Comparison of ENCODE assay signal across 8 cellular contexts in genomic region chr19:4375620-4376228, GRCh38. TPM values are rescaled to one million over a fixed set of nuclear protein-coding genes. Genes with fewer than 3 reads are reported as not detected.
A peak's percentile ranks its signal among the peaks of the same experiment; 100 is the strongest.
DNase-seq lines count a peak whose midpoint lies in the region; ATAC-seq and TF ChIP-seq lines count a peak whose summit lies in the region.

No MANE protein-coding gene starts in this region.

- H2BK120ac ChIP-seq in neuronal stem cell (ENCODE audit: low read depth, low read length) = no peak overlapping the region

- peaks cover 17% of the 10 kb centered on the region for H4K20me1 ChIP-seq in PC-9 (ENCODE audit: insufficient read depth)

- H2AFZ ChIP-seq in PC-9 = no peak overlapping the region
- no peak overlapping the region for H2AFZ ChIP-seq in neuronal stem cell (ENCODE audit: low read length)

- H3K9me3 Mint-ChIP-seq in endothelial cell (ENCODE audit: unreplicated experiment) = no peaks in the 10 kb centered on the region

- H2BK5ac ChIP-seq in neuronal stem cell (ENCODE audit: low read length) = no peak overlapping the region

- H3K9me3 ChIP-seq in PC-9 (ENCODE audit: insufficient read depth, low read depth) (no peaks in the 10 kb centered on the region), neuronal stem cell (replicated peaks in 1 of 2; ENCODE audit: control insufficient read depth in 2 of 2, insufficient read depth in 1 of 2, low read depth in 1 of 2, low read length in 2 of 2) (no peaks in the 10 kb centered on the region)

- peaks cover 30% of the 10 kb centered on the region for H3K79me2 ChIP-seq in PC-9 (ENCODE audit: low read depth)

- H3K36me3 Mint-ChIP-seq in endothelial cell (ENCODE audit: low read depth, unreplicated experiment) = peaks cover 16% of the 10 kb centered on the region

- no peak overlapping the region for H3K23ac ChIP-seq in neuronal stem cell (ENCODE audit: low read depth, low read length, poor library complexity)

- H3K27ac ChIP-seq in PC-9 (peak overlapping the region; percentile 95), neuronal stem cell (replicated peaks; ENCODE audit: low read length) (no peak overlapping the region)

- no peak; the same call in 1 of the 2 replicates for TF ChIP-seq CTCF in PC-9 (conservative IDR thresholded peaks at IDR 0.05)
- no peak for TF ChIP-seq CTCF in endothelial cell (IDR thresholded peaks at IDR 0.05; ENCODE audit: unreplicated experiment)

- H3K4me1 Mint-ChIP-seq in endothelial cell (ENCODE audit: unreplicated experiment) = peaks cover 29% of the 10 kb centered on the region

- peak; percentile 34 for DNase-seq in DMS53 treated with DMSO at 0.1 percent for 48 hours (lab: John Stamatoyannopoulos, UW; ENCODE audit: unreplicated experiment)
- peak in 1 of 2 experiments; percentile 72 for DNase-seq in PC-9
- DNase-seq in endothelial cell (ENCODE audit: low spot score) = no peak
- no peak for DNase-seq in neuronal stem cell (ENCODE audit: low spot score)
- no peak for DNase-seq in ecto neural progenitor cell (ENCODE audit: low spot score)
- DNase-seq in stimulated activated naive CD4-positive, alpha-beta T cell (lab: John Stamatoyannopoulos, UW) = no peak
- no peak for DNase-seq in activated naive CD4-positive, alpha-beta T cell treated with anti-CD3 and anti-CD28 coated beads, Interleukin-2, amount 50 U/mL, for 16 hours

- H3K27ac Mint-ChIP-seq in endothelial cell (ENCODE audit: unreplicated experiment) = peak overlapping the region; percentile 30

- no peaks in the 10 kb centered on the region for H3K9me2 ChIP-seq in PC-9 (ENCODE audit: insufficient read depth)

- CTCF ChIA-PET in PC-9 (lab: Charles Lee) = interaction anchor here (1.0 to 1.1 kb wide), 2 partner anchors 13 to 26 kb away, joined by 3 to 5 read pairs; partner anchors contain the start of gene CHAF1A

- H3K14ac ChIP-seq in neuronal stem cell (ENCODE audit: low read length) = no peak overlapping the region

- no peak overlapping the region for H3K4me3 Mint-ChIP-seq in endothelial cell (ENCODE audit: unreplicated experiment)

- H2AK5ac ChIP-seq in neuronal stem cell (ENCODE audit: low read depth, low read length) = no peak overlapping the region

- no peaks in the 10 kb centered on the region for H3K36me3 ChIP-seq in PC-9 (ENCODE audit: low read depth)
- peaks cover 2 to 7% of the 10 kb centered on the region in 2 donors for H3K36me3 ChIP-seq in neuronal stem cell (replicated peaks in 1 of 2; ENCODE audit: control insufficient read depth in 2 of 2, insufficient read depth in 2 of 2, low read length in 2 of 2)

- peaks cover 56% of the 10 kb centered on the region for H3F3A ChIP-seq in PC-9 (ENCODE audit: insufficient read depth, low read depth)

- H3K18ac ChIP-seq in neuronal stem cell (ENCODE audit: low read length) = peak overlapping the region; percentile 55

- intact Hi-C loops in PC-9 (cut with micrococcal nuclease; ENCODE audit: unreplicated experiment) = loop anchor here (1.0 to 10.0 kb wide), 4 partner anchors 13 to 388 kb away; partner anchors contain the start of genes DPP9, EEF2 and SH3GL1

- no peak overlapping the region for H2BK15ac ChIP-seq in neuronal stem cell (ENCODE audit: low read length)

- no CpG with 5 or more reads among the region's 13 CpGs for WGBS in neuronal stem cell (ENCODE audit: extremely low coverage in 2 of 2, insufficient read length in 2 of 2, insufficient replicate concordance in 1 of 2), 2 donors

- peaks cover 68% of the 10 kb centered on the region for H3K4me1 ChIP-seq in PC-9 (replicated peaks; ENCODE audit: insufficient read depth)
- peaks cover 22 to 23% of the 10 kb centered on the region in 2 donors for H3K4me1 ChIP-seq in neuronal stem cell (ENCODE audit: control insufficient read depth in 2 of 2, insufficient read depth in 1 of 2, low read depth in 1 of 2, low read length in 2 of 2)

- POLR2A ChIA-PET in PC-9 (lab: Charles Lee; ENCODE audit: unreplicated experiment) = interaction anchor here (0.7 kb wide), 3 partner anchors 33 to 280 kb away, joined by 3 to 5 read pairs (median 3); no protein-coding TSS in a partner anchor

- peaks cover 12% of the 10 kb centered on the region for H3K27me3 Mint-ChIP-seq in endothelial cell (ENCODE audit: unreplicated experiment)

- no peak overlapping the region for H4K91ac ChIP-seq in neuronal stem cell (ENCODE audit: low read depth, low read length, poor library complexity)

- no peak overlapping the region for H3K4ac ChIP-seq in neuronal stem cell (ENCODE audit: low read length)

- peaks cover 25% of the 10 kb centered on the region for H3K79me1 ChIP-seq in neuronal stem cell (ENCODE audit: low read depth, low read length)

- no peak overlapping the region for H3K9ac ChIP-seq in neuronal stem cell (ENCODE audit: low read depth, low read length, poor library complexity)

- H2BK12ac ChIP-seq in neuronal stem cell (ENCODE audit: low read length) = no peak overlapping the region

- ATAC-seq in GM21786 (IDR thresholded peaks at IDR 0.05; ENCODE audit: unreplicated experiment) = peak; percentile 56

- no peak overlapping the region for H4K8ac ChIP-seq in neuronal stem cell (ENCODE audit: low read depth, low read length)

- peak overlapping the region; percentile 0; the same call in 1 of the 2 replicates for H3K4me3 ChIP-seq in PC-9
- no peak overlapping the region for H3K4me3 ChIP-seq in neuronal stem cell (ENCODE audit: low read length in 2 of 2)

- H3K27me3 ChIP-seq in PC-9 (ENCODE audit: insufficient read depth, low read depth) = no peaks in the 10 kb centered on the region
- no peaks in the 10 kb centered on the region for H3K27me3 ChIP-seq in neuronal stem cell (ENCODE audit: control insufficient read depth in 3 of 3, insufficient read depth in 3 of 3, low read depth in 1 of 3, low read length in 3 of 3)

- no TSS peak for BruUV-seq in PC-9 (replicated peaks; lab: Mats Ljungman, UMichigan)

- peak overlapping the region; percentile 80 for H3K4me2 ChIP-seq in PC-9
- H3K4me2 ChIP-seq in neuronal stem cell (ENCODE audit: insufficient read depth, low read length, poor library complexity, severe bottlenecking) = no peak overlapping the region

RNA-seq across cellular contexts. Expression of gene SH3GL1, which starts 24.6 kb away (rescaled TPM):
- total RNA-seq in PC-9 (2021) (45.8 and 49.2 TPM in 2 replicates), endothelial cell (ENCODE audit: unreplicated experiment) (128 TPM)
- 88.3 TPM for polyA plus RNA-seq in neuronal stem cell (2013, experiment 1 of 2)
- polyA plus RNA-seq in neuronal stem cell (2013, experiment 2 of 2) = 86.1 TPM

RNA-seq across cellular contexts. Expression of gene CHAF1A, which starts 26.7 kb away (rescaled TPM):
- 24.3 and 30.0 TPM in 2 replicates for total RNA-seq in PC-9 (2021)
- total RNA-seq in endothelial cell (ENCODE audit: unreplicated experiment) = 29.8 TPM
- polyA plus RNA-seq in neuronal stem cell (2013, experiment 1 of 2) = 59.2 TPM
- polyA plus RNA-seq in neuronal stem cell (2013, experiment 2 of 2) = 56.4 TPM

RNA-seq across cellular contexts. Expression of gene MPND, which starts 32.4 kb away (rescaled TPM):
- total RNA-seq in PC-9 (2021) = 12.6 and 19.1 TPM in 2 replicates
- 18.3 TPM for total RNA-seq in endothelial cell (ENCODE audit: unreplicated experiment)
- 20.6 TPM for polyA plus RNA-seq in neuronal stem cell (2013, experiment 1 of 2)
- 22.4 TPM for polyA plus RNA-seq in neuronal stem cell (2013, experiment 2 of 2)

RNA-seq across cellular contexts. Expression of gene STAP2, which starts 37.1 kb away (rescaled TPM):
- total RNA-seq in PC-9 (2021) (26.9 and 29.8 TPM in 2 replicates), endothelial cell (ENCODE audit: unreplicated experiment) (66.2 TPM)
- polyA plus RNA-seq in neuronal stem cell (2013, experiment 1 of 2) = 6.4 TPM
- 7.4 TPM for polyA plus RNA-seq in neuronal stem cell (2013, experiment 2 of 2)
